20 cellular contexts compared by ENCODE assay signal in genomic region chr13:99687728-99688397, GRCh38.
A peak's percentile ranks its signal among the peaks of the same experiment; 100 is the strongest.
DNase-seq lines count a peak whose midpoint lies in the region; ATAC-seq and TF ChIP-seq lines count a peak whose summit lies in the region.
"Had no signal": no experiment of that assay in that cellular context is flagged by ENCODE, and none has a peak within 500 bp of the region (broad histone marks: within the 10 kb centered on the region; RNA-seq: fewer than 3 reads in every experiment).

No MANE protein-coding gene starts in this region.

- peaks cover 53% of the 10 kb centered on the region for H3K4me1 Mint-ChIP-seq in osteocyte (ENCODE audit: unreplicated experiment)

- ATAC-seq in HCT116 (peak; percentile 59; the same call in 1 of the 2 replicates), HG03342 (IDR thresholded peaks at IDR 0.05; ENCODE audit: unreplicated experiment) (no peak), HG03025 (IDR thresholded peaks at IDR 0.05; ENCODE audit: low FRiP score, unreplicated experiment) (no peak)
- ATAC-seq: left cardiac atrium, psoas muscle had no signal

- no peaks in the 10 kb centered on the region for H3K36me3 Mint-ChIP-seq in osteocyte (ENCODE audit: unreplicated experiment)

- TF ChIP-seq POLR2A in HCT116 (IDR thresholded peaks at IDR 0.05; ENCODE audit: borderline replicate concordance, extremely low read depth, insufficient read depth, insufficient read length) (no peak), sigmoid colon (IDR thresholded peaks at IDR 0.05) (no peak)

- TF ChIP-seq CTCF in HCT116 (IDR thresholded peaks at IDR 0.05 in 2 of 3, conservative IDR thresholded peaks at IDR 0.05 in 1 of 3; ENCODE audit: borderline replicate concordance in 1 of 3, insufficient read depth in 1 of 3, low read depth in 2 of 3, low read length in 2 of 3) (no peak), osteocyte (IDR thresholded peaks at IDR 0.05) (no peak), sigmoid colon (IDR thresholded peaks at IDR 0.05) (no peak)

- DNase-seq in HCT116 (ENCODE audit: low read depth, low spot score), result no peak
- DNase-seq in SK-N-MC (ENCODE audit: low read depth, low spot score), result no peak
- DNase-seq in iPS DF 19.7 (ENCODE audit: low read depth, low spot score), result peak; percentile 82
- DNase-seq in osteocyte (ENCODE audit: extremely low spot score, unreplicated experiment), result no peak
- no peak for DNase-seq in sigmoid colon
- DNase-seq in NCI-H748 (lab: John Stamatoyannopoulos, UW; ENCODE audit: unreplicated experiment), result no peak
- DNase-seq: activated gamma-delta T cell; effector memory CD4-positive, alpha-beta T cell; foreskin melanocyte; IMR-90; left cardiac atrium; NCI-H510A treated with DMSO at 0.1 percent for 48 hours; psoas muscle; stimulated activated CD4-positive, alpha-beta T cell treated with anti-CD3 and anti-CD28 coated beads, Interleukin-2, amount 100 ng/mL, for 24 hours; stimulated activated CD8-positive, alpha-beta memory T cell treated with anti-CD3 and anti-CD28 coated beads, Interleukin-4, amount 100 ng/mL, for 48 hours; tibial artery; WERI-Rb-1 had no signal

- H3K27me3 ChIP-seq in HCT116 (ENCODE audit: insufficient read depth, low read length), result no peaks in the 10 kb centered on the region
- no peaks in the 10 kb centered on the region for H3K27me3 ChIP-seq in sigmoid colon
- H3K27me3 ChIP-seq: BLaER1 treated with 17β-estradiol and CSF1 and Interleukin-3, amounts not matched to agents 10 nM and 100 nM; tibial artery had no signal

- H3K4me3 ChIP-seq in HCT116 (replicated peaks in 1 of 2; ENCODE audit: low read depth in 1 of 2, low read length in 2 of 2) (no peak overlapping the region), SK-N-MC (peak overlapping the region; percentile 62), sigmoid colon (no peak overlapping the region)
- H3K4me3 ChIP-seq: BLaER1 treated with 17β-estradiol and CSF1 and Interleukin-3, amounts not matched to agents 10 nM and 100 nM; psoas muscle; tibial artery had no signal

- TF ChIP-seq EP300 in sigmoid colon (IDR thresholded peaks at IDR 0.05), result no peak

- CTCF ChIA-PET in HCT116 (lab: Charles Lee), result no interaction called here

- BruUV-seq in HCT116 (replicated peaks; lab: Mats Ljungman, UMichigan), result no TSS peak

- H4K20me1 ChIP-seq in HCT116 (ENCODE audit: insufficient read depth), result no peaks in the 10 kb centered on the region
- H4K20me1 ChIP-seq: BLaER1 treated with 17β-estradiol and CSF1 and Interleukin-3, amounts not matched to agents 10 nM and 100 nM had no signal

- H3K9ac ChIP-seq in HCT116 (ENCODE audit: low read length), result no peak overlapping the region
- peak overlapping the region; percentile 29 for H3K9ac ChIP-seq in SK-N-MC (ENCODE audit: insufficient read length)
- H3K9ac ChIP-seq: BLaER1 treated with 17β-estradiol and CSF1 and Interleukin-3, amounts not matched to agents 10 nM and 100 nM had no signal

- no peaks in the 10 kb centered on the region for H3K9me3 ChIP-seq in HCT116 (ENCODE audit: control insufficient read depth in 1 of 2, insufficient read depth in 1 of 2, low read depth in 1 of 2, low read length in 2 of 2)
- H3K9me3 ChIP-seq in SK-N-MC (ENCODE audit: low read depth, low read length), result no peaks in the 10 kb centered on the region
- no peaks in the 10 kb centered on the region for H3K9me3 ChIP-seq in sigmoid colon
- H3K9me3 ChIP-seq: BLaER1 treated with 17β-estradiol and CSF1 and Interleukin-3, amounts not matched to agents 10 nM and 100 nM; psoas muscle; tibial artery had no signal

- H3K4me2 ChIP-seq in HCT116 (ENCODE audit: low read length), result peak overlapping the region; percentile 33
- H3K4me2 ChIP-seq: BLaER1 treated with 17β-estradiol and CSF1 and Interleukin-3, amounts not matched to agents 10 nM and 100 nM had no signal

- RAD21 ChIA-PET in HCT116 (lab: Charles Lee; ENCODE audit: low non-redundant PET in 1 of 2, low total read pairs in 2 of 2, uncharacterized antibody in 2 of 2, unreplicated experiment in 2 of 2), result no interaction called here

- H3K36me3 ChIP-seq in HCT116 (ENCODE audit: control insufficient read depth in 1 of 2, insufficient read depth in 2 of 2, low read length in 2 of 2) (no peaks in the 10 kb centered on the region), SK-N-MC (ENCODE audit: insufficient read depth, low read length) (no peaks in the 10 kb centered on the region), sigmoid colon (no peaks in the 10 kb centered on the region)
- H3K36me3 ChIP-seq: BLaER1 treated with 17β-estradiol and CSF1 and Interleukin-3, amounts not matched to agents 10 nM and 100 nM; tibial artery; WERI-Rb-1 had no signal

- TF ChIP-seq RAD21 in HCT116 (IDR thresholded peaks at IDR 0.05; ENCODE audit: low read depth), result no peak

- peak overlapping the region; percentile 33 for H3K4me3 Mint-ChIP-seq in osteocyte (ENCODE audit: unreplicated experiment)

- peak overlapping the region; percentile 67 for H3K27ac Mint-ChIP-seq in osteocyte (ENCODE audit: unreplicated experiment)

- no peak overlapping the region for H3K27ac ChIP-seq in HCT116 (ENCODE audit: low read depth, low read length)
- peak overlapping the region; percentile 83 for H3K27ac ChIP-seq in SK-N-MC
- no peak overlapping the region for H3K27ac ChIP-seq in sigmoid colon
- H3K27ac ChIP-seq: BLaER1 treated with 17β-estradiol and CSF1 and Interleukin-3, amounts not matched to agents 10 nM and 100 nM; psoas muscle; tibial artery; WERI-Rb-1 had no signal

- H3K4me1 ChIP-seq in HCT116 (ENCODE audit: control insufficient read depth in 1 of 2, insufficient read depth in 2 of 2, low read length in 2 of 2) (peaks cover 6 to 26% of the 10 kb centered on the region in 2 experiments; a peak in 3 of 4 replicates), sigmoid colon (peaks cover 0 to 9% (median 0%) of the 10 kb centered on the region in 4 donors)

- WGBS in sigmoid colon, 2 donors, result 88 to 92% methylated on average over 5 of the region's 5 CpGs

- intact Hi-C loops in HCT116 (cut with micrococcal nuclease) (no loop called here), sigmoid colon (cut with DNase I) (no loop called here)

- no peaks in the 10 kb centered on the region for H3K9me2 ChIP-seq in HCT116 (ENCODE audit: insufficient read depth)

- no peak overlapping the region for H2AFZ ChIP-seq in HCT116 (ENCODE audit: low read depth, low read length, poor library complexity, severe bottlenecking)

- H3K9me3 Mint-ChIP-seq in osteocyte (ENCODE audit: unreplicated experiment), result no peaks in the 10 kb centered on the region

- H3K79me2 ChIP-seq in HCT116 (ENCODE audit: insufficient read depth, low read length), result no peaks in the 10 kb centered on the region

- H3K27me3 Mint-ChIP-seq in osteocyte (ENCODE audit: unreplicated experiment), result no peaks in the 10 kb centered on the region

- POLR2A ChIA-PET in HCT116 (lab: Charles Lee), result no interaction called here

TF ChIP-seq in HCT116, 20 proteins besides CTCF, POLR2A, EP300 and RAD21:
- TF ChIP-seq SIN3A (IDR thresholded peaks at IDR 0.05; ENCODE audit: low read depth) (no peak), ZNF274 (IDR thresholded peaks at IDR 0.05; ENCODE audit: low read depth, low read length) (no peak), EZH2phosphoT487 (IDR thresholded peaks at IDR 0.05; ENCODE audit: borderline replicate concordance) (no peak), JUND (IDR thresholded peaks at IDR 0.05) (no peak), EZH2 (IDR thresholded peaks at IDR 0.05) (no peak), YY1 (IDR thresholded peaks at IDR 0.05; ENCODE audit: extremely low read depth, insufficient replicate concordance, low read depth, low read length) (no peak), ATF3 (IDR thresholded peaks at IDR 0.05) (no peak), POLR2AphosphoS5 (IDR thresholded peaks at IDR 0.05; ENCODE audit: low read depth, low read length) (no peak), ELF1 (IDR thresholded peaks at IDR 0.05; ENCODE audit: borderline replicate concordance, low read depth) (no peak), TCF7L2 (IDR thresholded peaks at IDR 0.05; ENCODE audit: borderline replicate concordance, extremely low read depth, insufficient read depth, insufficient read length) (no peak), MAX (IDR thresholded peaks at IDR 0.05) (no peak), ZFX (IDR thresholded peaks at IDR 0.05) (no peak), CEBPB (IDR thresholded peaks at IDR 0.05; ENCODE audit: low read depth) (no peak)
